In genomic region chr14:93981874-93982683, GRCh38 we compare ENCODE assay signal across 21 cellular contexts. TPM values are rescaled to one million over a fixed set of nuclear protein-coding genes. Genes with fewer than 3 reads are reported as not detected.
A peak's percentile ranks its signal among the peaks of the same experiment; 100 is the strongest.
DNase-seq lines count a peak whose midpoint lies in the region; ATAC-seq, FAIRE-seq and TF ChIP-seq lines count a peak whose summit lies in the region.
"Had no signal": no experiment of that assay in that cellular context is flagged by ENCODE, and none has a peak within 500 bp of the region (broad histone marks: within the 10 kb centered on the region; RNA-seq: fewer than 3 reads in every experiment).

No MANE protein-coding gene starts in this region.

- no peak for ATAC-seq in IMR-90 (ENCODE audit: low read depth)
- ATAC-seq in activated T-helper 17 cell treated with anti-CD3 and anti-CD28 coated beads, Interleukin-2, amount 50 U/mL, for 72 hours (replicated peaks) = no peak
- ATAC-seq: naive thymus-derived CD8-positive, alpha-beta T cell; stimulated activated memory B cell treated with anti-CD40 and anti-IgM and Interleukin-4, amounts not matched to agents 10 μg/mL and 1 μg/mL and 100 μg/mL, for 72 hours had no signal

- peaks cover 32% of the 10 kb centered on the region for H3K4me1 ChIP-seq in IMR-90 (ENCODE audit: control insufficient read depth, insufficient read depth, low read length)
- H3K4me1 ChIP-seq in right atrium auricular region = peaks cover 0 to 52% of the 10 kb centered on the region in 2 donors
- H3K4me1 ChIP-seq in skeletal muscle tissue (ENCODE audit: control insufficient read depth in 3 of 3, insufficient read depth in 3 of 3, low read length in 3 of 3) = peaks cover 77 to 93% (median 89%) of the 10 kb centered on the region in 3 donors
- H3K4me1 ChIP-seq: lower lobe of right lung had no signal

- no peak for TF ChIP-seq POLR2A in IMR-90 (IDR thresholded peaks at IDR 0.05; ENCODE audit: low read depth, low read length)
- TF ChIP-seq POLR2A in H54 (IDR thresholded peaks at IDR 0.05; ENCODE audit: low read depth, low read length) = no peak

- H4K91ac ChIP-seq in IMR-90 (ENCODE audit: insufficient read depth, low read depth, low read length) = peak overlapping the region; percentile 20; the same call in 1 of the 2 replicates

- H2BK5ac ChIP-seq in IMR-90 (ENCODE audit: low read depth, low read length, poor library complexity, severe bottlenecking) = peak overlapping the region; percentile 12

- FAIRE-seq in H54 (lab: Jason Lieb, UNC) = no peak
- FAIRE-seq: HTR-8/SVneo had no signal

- peaks cover 14% of the 10 kb centered on the region for H3K36me3 Mint-ChIP-seq in activated T-helper 17 cell treated with anti-CD3 and anti-CD28 coated beads, Interleukin-2, amount 50 U/mL, for 72 hours (ENCODE audit: low read depth)
- H3K36me3 Mint-ChIP-seq: stimulated activated memory B cell treated with anti-CD40 and anti-IgM and Interleukin-4, amounts not matched to agents 10 μg/mL and 1 μg/mL and 100 μg/mL, for 72 hours had no signal

- H3K9me3 Mint-ChIP-seq in activated T-helper 17 cell treated with anti-CD3 and anti-CD28 coated beads, Interleukin-2, amount 50 U/mL, for 72 hours = peaks cover 3% of the 10 kb centered on the region
- H3K9me3 Mint-ChIP-seq: GM23338 had no signal

- H2BK120ac ChIP-seq in IMR-90 (ENCODE audit: low read depth, low read length) = peak overlapping the region; percentile 37; the same call in 1 of the 2 replicates

- H3K9ac ChIP-seq in IMR-90 (ENCODE audit: low read depth, low read length) (no peak overlapping the region), skeletal muscle tissue (ENCODE audit: low read depth in 1 of 3, low read length in 3 of 3) (peak overlapping the region; percentile 64 to 84 (median 65))

- H3K4ac ChIP-seq in IMR-90 (ENCODE audit: low read depth, low read length) = peak overlapping the region; percentile 67; the same call in 1 of the 2 replicates

- WGBS in IMR-90 (ENCODE audit: extremely low coverage in 2 of 2, insufficient read length in 1 of 2), 2 experiments = 98% methylated on average over 4 of the region's 6 CpGs; no CpG with 5 or more reads in 1 of the 2 experiments

- peaks cover 28% of the 10 kb centered on the region for H3K4me1 Mint-ChIP-seq in activated T-helper 17 cell treated with anti-CD3 and anti-CD28 coated beads, Interleukin-2, amount 50 U/mL, for 72 hours

- H3K79me1 ChIP-seq in IMR-90 (ENCODE audit: low read depth in 1 of 2, low read length in 2 of 2) = no peaks in the 10 kb centered on the region

- H3K36me3 ChIP-seq in IMR-90 (ENCODE audit: control insufficient read depth, insufficient read depth, low read length) (no peaks in the 10 kb centered on the region), right atrium auricular region (no peaks in the 10 kb centered on the region), skeletal muscle tissue (ENCODE audit: control insufficient read depth in 3 of 3, insufficient read depth in 3 of 3, low read length in 3 of 3) (no peaks in the 10 kb centered on the region)
- H3K36me3 ChIP-seq: breast epithelium, lower lobe of right lung had no signal

- H4K5ac ChIP-seq in IMR-90 (ENCODE audit: low read depth, low read length) = no peak overlapping the region

- peak overlapping the region; percentile 56; the same call in 1 of the 2 replicates for H2BK20ac ChIP-seq in IMR-90 (ENCODE audit: low read depth, low read length)

- CTCF ChIA-PET in IMR-90 (lab: Yijun Ruan, JAX) = no interaction called here

- in situ Hi-C loops in IMR-90 (cut with MboI; ENCODE audit: low sequenced_read_pairs) = no loop called here

- dilution Hi-C loops in IMR-90 (cut with HindIII; ENCODE audit: low sequenced_read_pairs, unreplicated experiment) = no loop called here

- POLR2A ChIA-PET in IMR-90 (lab: Charles Lee; ENCODE audit: unreplicated experiment) = no interaction called here

- H3K23ac ChIP-seq in IMR-90 (ENCODE audit: low read depth, low read length) = no peak overlapping the region

- H3K14ac ChIP-seq in IMR-90 (replicated peaks; ENCODE audit: low read depth, low read length) = peak overlapping the region; percentile 72

- H4K8ac ChIP-seq in IMR-90 (ENCODE audit: low read depth in 2 of 2, low read length in 2 of 2) = no peak overlapping the region

- H2AK5ac ChIP-seq in IMR-90 (ENCODE audit: low read depth, low read length) = peak overlapping the region; percentile 40

- H3K4me3 ChIP-seq in IMR-90 (ENCODE audit: insufficient read depth, low read depth, low read length) (no peak overlapping the region), right atrium auricular region (no peak overlapping the region), skeletal muscle tissue (ENCODE audit: low read length in 3 of 3) (peak overlapping the region; percentile 41 to 60 (median 47))
- H3K4me3 ChIP-seq: breast epithelium, GM23338, lower lobe of right lung had no signal

- no peak overlapping the region for H2AK9ac ChIP-seq in IMR-90 (replicated peaks; ENCODE audit: low read depth, low read length, poor library complexity)

- DNase-seq in IMR-90 (no peak), right atrium auricular region (ENCODE audit: low spot score) (no peak), H54 (ENCODE audit: insufficient read length, low spot score) (no peak), DMS53 treated with DMSO at 0.1 percent for 48 hours (lab: John Stamatoyannopoulos, UW; ENCODE audit: unreplicated experiment) (no peak), NCI-H748 (lab: John Stamatoyannopoulos, UW; ENCODE audit: unreplicated experiment) (no peak)
- DNase-seq: activated CD4-positive, alpha-beta T cell treated with anti-CD3 and anti-CD28 coated beads, Interleukin-2, amount 50 U/mL, for 4 hours; activated naive CD8-positive, alpha-beta T cell treated with anti-CD3 and anti-CD28 coated beads, Interleukin-2, amount 10 ng/mL, durations not matched to agents 7 days and 5 days; erythroblast; naive thymus-derived CD8-positive, alpha-beta T cell; NCI-H1417; RPMI8226 had no signal

- H2BK15ac ChIP-seq in IMR-90 (ENCODE audit: low read depth, low read length) = peak overlapping the region; percentile 63; the same call in 1 of the 3 replicates

- TF ChIP-seq RAD21 in IMR-90 (IDR thresholded peaks at IDR 0.05; ENCODE audit: low read length) = no peak

- no peaks in the 10 kb centered on the region for H3K27me3 ChIP-seq in IMR-90 (ENCODE audit: control insufficient read depth, insufficient read depth, low read length)
- no peaks in the 10 kb centered on the region for H3K27me3 ChIP-seq in right atrium auricular region
- H3K27me3 ChIP-seq in skeletal muscle tissue (ENCODE audit: control insufficient read depth in 3 of 3, insufficient read depth in 3 of 3, low read length in 3 of 3) = no peaks in the 10 kb centered on the region
- H3K27me3 ChIP-seq: breast epithelium had no signal

- H3K18ac ChIP-seq in IMR-90 (ENCODE audit: low read depth, low read length) = no peak overlapping the region; the same call in 1 of the 2 replicates

- intact Hi-C loops in IMR-90 (cut with micrococcal nuclease) = no loop called here

- no peak overlapping the region for H3K4me2 ChIP-seq in IMR-90 (ENCODE audit: low read depth, low read length)
- H3K4me2 ChIP-seq: GM23338 had no signal

- no peak for TF ChIP-seq CTCF in IMR-90 (conservative IDR thresholded peaks at IDR 0.05; ENCODE audit: low read depth, low read length)
- TF ChIP-seq CTCF in right atrium auricular region (IDR thresholded peaks at IDR 0.05) = no peak

- no TSS peak for BruUV-seq in IMR-90 (replicated peaks; lab: Mats Ljungman, UMichigan)

- no peak overlapping the region for H3K27ac ChIP-seq in IMR-90 (ENCODE audit: insufficient read depth, low read length)
- peak overlapping the region; percentile 86 to 88 for H3K27ac ChIP-seq in right atrium auricular region
- peak overlapping the region; percentile 99 for H3K27ac ChIP-seq in skeletal muscle tissue (ENCODE audit: low read depth, low read length)
- H3K27ac ChIP-seq: lower lobe of right lung had no signal

- H2AFZ ChIP-seq in IMR-90 (replicated peaks; ENCODE audit: low read length, poor library complexity) = peak overlapping the region; percentile 68
- H2AFZ ChIP-seq: GM23338 had no signal

- H3K27me3 Mint-ChIP-seq in activated T-helper 17 cell treated with anti-CD3 and anti-CD28 coated beads, Interleukin-2, amount 50 U/mL, for 72 hours = no peaks in the 10 kb centered on the region

- no peak overlapping the region for H3K4me3 Mint-ChIP-seq in activated T-helper 17 cell treated with anti-CD3 and anti-CD28 coated beads, Interleukin-2, amount 50 U/mL, for 72 hours
- H3K4me3 Mint-ChIP-seq: activated naive CD8-positive, alpha-beta T cell treated with anti-CD3 and anti-CD28 coated beads, Interleukin-2, amount 10 ng/mL, durations not matched to agents 7 days and 5 days; GM23338; naive thymus-derived CD8-positive, alpha-beta T cell; stimulated activated memory B cell treated with anti-CD40 and anti-IgM and Interleukin-4, amounts not matched to agents 10 μg/mL and 1 μg/mL and 100 μg/mL, for 72 hours had no signal

- H3K56ac ChIP-seq in IMR-90 (ENCODE audit: extremely low read depth, insufficient read depth, low read length) = no peak overlapping the region

- peak overlapping the region; percentile 95 for H3K27ac Mint-ChIP-seq in activated T-helper 17 cell treated with anti-CD3 and anti-CD28 coated beads, Interleukin-2, amount 50 U/mL, for 72 hours
- H3K27ac Mint-ChIP-seq: activated naive CD8-positive, alpha-beta T cell treated with anti-CD3 and anti-CD28 coated beads, Interleukin-2, amount 10 ng/mL, durations not matched to agents 7 days and 5 days; GM23338; naive thymus-derived CD8-positive, alpha-beta T cell had no signal

- H4K20me1 ChIP-seq in IMR-90 (ENCODE audit: insufficient read depth, low read length) = no peaks in the 10 kb centered on the region

- H3K9me3 ChIP-seq in IMR-90 (ENCODE audit: control insufficient read depth, insufficient read depth, low read length) (peaks cover 2% of the 10 kb centered on the region; the same call in 1 of the 2 replicates), right atrium auricular region (no peaks in the 10 kb centered on the region), skeletal muscle tissue (ENCODE audit: control insufficient read depth in 3 of 3, low read length in 3 of 3) (no peaks in the 10 kb centered on the region)
- H3K9me3 ChIP-seq: breast epithelium, lower lobe of right lung had no signal

- peaks cover 31% of the 10 kb centered on the region for H3K9me1 ChIP-seq in IMR-90 (ENCODE audit: insufficient read depth, low read length)

RNA-seq across cellular contexts. Expression of gene ASB2, which starts 5.7 kb away (rescaled TPM):
- total RNA-seq in IMR-90 (2012; rRNA removed) (0.54 and 0.83 TPM in 2 replicates), right atrium auricular region (100 to 1,000 TPM; 115 to 187 TPM), skeletal muscle tissue (16.2 TPM)
- polyA plus RNA-seq in IMR-90 (2012; rRNA removed) = 0.77 and 0.98 TPM in 2 replicates
- polyA plus RNA-seq in IMR-90 (2012; cell fraction: cytosol; rRNA removed) = 0.42 and 0.78 TPM in 2 replicates
- polyA plus RNA-seq in IMR-90 (2012; cell fraction: nucleus; rRNA removed; ENCODE audit: low replicate concordance) = 1.3 and 3.4 TPM in 2 replicates
- total RNA-seq in activated T-helper 17 cell treated with anti-CD3 and anti-CD28 coated beads, Interleukin-2, amount 50 U/mL, for 72 hours = 10 to 100 TPM; 48.5 to 68.7 TPM

RNA-seq across cellular contexts. Expression of gene CCDC197, which starts 15.0 kb away (rescaled TPM):
- total RNA-seq in IMR-90 (2012; rRNA removed) = not detected in 2 replicates
- polyA plus RNA-seq in IMR-90 (2012; rRNA removed) = not detected in 2 replicates
- not detected in 2 replicates for polyA plus RNA-seq in IMR-90 (2012; cell fraction: cytosol; rRNA removed)
- not detected in 2 replicates for polyA plus RNA-seq in IMR-90 (2012; cell fraction: nucleus; rRNA removed; ENCODE audit: low replicate concordance)
- total RNA-seq in activated T-helper 17 cell treated with anti-CD3 and anti-CD28 coated beads, Interleukin-2, amount 50 U/mL, for 72 hours = under 1 TPM in 1 of 2 donors, not detected in 1; 0.37 TPM
- not detected for total RNA-seq in right atrium auricular region
- not detected for total RNA-seq in skeletal muscle tissue
- total RNA-seq: breast epithelium; Daoy; glomerular endothelial cell; GM23338; lower lobe of right lung; naive thymus-derived CD8-positive, alpha-beta T cell; ureter had no signal
- polyA plus RNA-seq: GM23338; naive thymus-derived CD8-positive, alpha-beta T cell had no signal

RNA-seq across cellular contexts. Expression of gene OTUB2, which starts 44.1 kb away (rescaled TPM):
- 2.2 and 2.5 TPM in 2 replicates for total RNA-seq in IMR-90 (2012; rRNA removed)
- 1.0 and 1.1 TPM in 2 replicates for polyA plus RNA-seq in IMR-90 (2012; rRNA removed)
- polyA plus RNA-seq in IMR-90 (2012; cell fraction: cytosol; rRNA removed) = 0.50 and 0.87 TPM in 2 replicates
- polyA plus RNA-seq in IMR-90 (2012; cell fraction: nucleus; rRNA removed; ENCODE audit: low replicate concordance) = 0.95 and 1.3 TPM in 2 replicates
- total RNA-seq in activated T-helper 17 cell treated with anti-CD3 and anti-CD28 coated beads, Interleukin-2, amount 50 U/mL, for 72 hours = 10 to 100 TPM in 1 of 2 donors, 1 to 10 TPM in 1; 6.3 to 11.0 TPM
- total RNA-seq in right atrium auricular region = under 1 TPM; 0.43 to 0.48 TPM
- 1.0 TPM for total RNA-seq in skeletal muscle tissue

RNA-seq across cellular contexts. Expression of gene FAM181A, which starts 54.9 kb away (rescaled TPM):
- not detected in 2 replicates for total RNA-seq in IMR-90 (2012; rRNA removed)
- not detected in 2 replicates for polyA plus RNA-seq in IMR-90 (2012; rRNA removed)
- not detected in 2 replicates for polyA plus RNA-seq in IMR-90 (2012; cell fraction: cytosol; rRNA removed)
- polyA plus RNA-seq in IMR-90 (2012; cell fraction: nucleus; rRNA removed; ENCODE audit: low replicate concordance) = not detected in 2 replicates
- not detected for total RNA-seq in activated T-helper 17 cell treated with anti-CD3 and anti-CD28 coated beads, Interleukin-2, amount 50 U/mL, for 72 hours
- not detected for total RNA-seq in right atrium auricular region
- total RNA-seq in skeletal muscle tissue = not detected
- total RNA-seq: activated naive CD8-positive, alpha-beta T cell treated with anti-CD3 and anti-CD28 coated beads, Interleukin-2, amount 10 ng/mL, durations not matched to agents 7 days and 5 days; breast epithelium; Daoy; glomerular endothelial cell; GM23338; naive thymus-derived CD8-positive, alpha-beta T cell; ureter had no signal
- polyA plus RNA-seq: GM23338; naive thymus-derived CD8-positive, alpha-beta T cell had no signal

Comparison
In these comparisons a context has a peak if more than half of its experiments do, and no peak if none do; other contexts are left out.
1. H3K4me3 ChIP-seq: peak in skeletal muscle tissue (3 of 3); none in IMR-90 (single experiment) and right atrium auricular region (0 of 2).